ENCODE assay signal across 8 cellular contexts in the genomic region with DNA sequence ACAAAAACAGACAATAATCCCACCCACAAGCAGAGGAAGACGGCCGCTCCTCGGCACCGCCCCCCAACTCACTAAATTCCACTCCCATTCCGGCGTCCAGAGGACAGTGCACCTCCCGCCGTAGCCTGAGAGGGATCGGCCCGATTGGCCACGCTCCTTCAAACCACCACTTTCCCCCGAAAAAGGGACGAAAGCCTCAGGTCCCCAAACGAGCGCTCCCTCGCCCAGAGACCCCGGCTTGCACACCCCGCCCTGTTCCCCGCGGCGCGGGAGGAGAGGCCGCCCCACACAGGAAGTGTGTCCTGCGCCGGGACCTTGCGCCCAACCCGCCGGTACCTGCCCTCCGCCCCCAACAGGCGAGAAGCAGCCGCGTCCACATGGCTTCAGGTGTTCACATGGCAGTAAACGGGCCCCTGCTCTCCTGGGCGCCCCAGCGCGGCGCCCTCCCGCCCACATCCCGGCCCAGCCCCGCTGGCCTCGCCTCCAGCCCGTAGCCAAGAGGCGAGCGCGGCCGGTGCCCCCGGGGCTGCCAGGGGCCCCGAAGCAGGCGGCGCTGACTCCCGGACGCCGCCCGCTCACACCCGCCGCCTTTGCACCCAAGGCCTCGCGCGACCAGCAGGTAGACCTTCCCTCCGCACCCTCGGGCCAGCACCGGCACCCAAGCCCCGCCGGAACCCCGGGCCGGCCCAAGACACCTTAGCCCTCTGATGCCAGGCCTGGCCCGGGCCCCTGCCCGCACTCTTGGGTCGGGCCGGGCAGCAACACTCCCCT. TPM values are rescaled to one million over a fixed set of nuclear protein-coding genes. Genes with fewer than 3 reads are reported as not detected.
DNase-seq lines count a peak whose midpoint lies in the region; ATAC-seq, FAIRE-seq and TF ChIP-seq lines count a peak whose summit lies in the region.

No MANE protein-coding gene starts in this region.

- peak overlapping the region; percentile 65 to 73 for H3K4me3 ChIP-seq in SK-N-SH (ENCODE audit: low read depth in 2 of 2, low read length in 1 of 2)
- H3K4me3 ChIP-seq in right cardiac atrium (ENCODE audit: low read length) = peak overlapping the region; percentile 100
- peak overlapping the region; percentile 99 for H3K4me3 ChIP-seq in skeletal muscle cell (ENCODE audit: low read depth, low read length)

- no peak for TF ChIP-seq RAD21 in SK-N-SH (IDR thresholded peaks at IDR 0.05; ENCODE audit: low read length)

- peaks cover 52% of the 10 kb centered on the region for H3K79me2 ChIP-seq in SK-N-SH (ENCODE audit: insufficient read depth)

- intact Hi-C loops in right cardiac atrium (cut with DNase I) = no loop called here

- POLR2A ChIA-PET in SK-N-SH (lab: Yijun Ruan, JAX) = no interaction called here

- TF ChIP-seq CTCF in SK-N-SH (IDR thresholded peaks at IDR 0.05) = no peak

- H3K4me1 ChIP-seq in SK-N-SH (ENCODE audit: control insufficient read depth in 1 of 2, insufficient read depth in 2 of 2, low read depth in 1 of 2, low read length in 1 of 2) = peaks cover 0 to 2% of the 10 kb centered on the region in 2 experiments; a peak in 2 of 4 replicates
- no peaks in the 10 kb centered on the region for H3K4me1 ChIP-seq in right cardiac atrium (ENCODE audit: control insufficient read depth, insufficient read depth, low read length)

- FAIRE-seq in HTR-8/SVneo (lab: Jason Lieb, UNC) = no peak

- CTCF ChIA-PET in SK-N-SH (lab: Yijun Ruan, JAX) = no interaction called here

- no peak for TF ChIP-seq EP300 in SK-N-SH (IDR thresholded peaks at IDR 0.05; ENCODE audit: borderline replicate concordance in 1 of 2, low read depth in 1 of 2, low read length in 1 of 2)

- H4K20me1 ChIP-seq in SK-N-SH (ENCODE audit: insufficient read depth) = peaks cover 43% of the 10 kb centered on the region

- 0% methylated on average over 2 of the region's 70 CpGs for WGBS in SK-N-SH (ENCODE audit: low lambda C conversion rate)
- WGBS in right cardiac atrium = under 1% methylated on average over 70 of the region's 70 CpGs

- peak overlapping the region; percentile 71 for H3K9ac ChIP-seq in SK-N-SH

- ATAC-seq in GM21367 (IDR thresholded peaks at IDR 0.05; ENCODE audit: unreplicated experiment) (peak; percentile 36), right cardiac atrium (peak; percentile 63 to 66)

- H3K27me3 ChIP-seq in SK-N-SH (ENCODE audit: insufficient read depth) (no peaks in the 10 kb centered on the region), right cardiac atrium (ENCODE audit: control insufficient read depth, insufficient read depth) (no peaks in the 10 kb centered on the region)

- H3K9me3 ChIP-seq in SK-N-SH (no peaks in the 10 kb centered on the region), right cardiac atrium (ENCODE audit: control insufficient read depth, low read length) (no peaks in the 10 kb centered on the region)

- peak overlapping the region; percentile 73 for H3K4me2 ChIP-seq in SK-N-SH

- no peak overlapping the region for H2AFZ ChIP-seq in SK-N-SH (ENCODE audit: low read depth)

- DNase-seq in DMS153 treated with DMSO at 0.1 percent for 48 hours (lab: John Stamatoyannopoulos, UW; ENCODE audit: unreplicated experiment) (peak; percentile 42), HTR-8/SVneo (ENCODE audit: insufficient read length, low spot score) (peak; percentile 63), SK-N-SH (peak; percentile 62), right cardiac atrium (peak; percentile 37 to 73 (median 71)), skeletal muscle cell (ENCODE audit: low read depth) (no peak), cortex of kidney (lab: John Stamatoyannopoulos, UW) (no peak)
- peak; percentile 49 for DNase-seq in activated naive CD8-positive, alpha-beta T cell treated with anti-CD3 and anti-CD28 coated beads, Interleukin-2, amount 50 U/mL, for 16 hours (ENCODE audit: low read depth, low spot score)

- no peaks in the 10 kb centered on the region for H3K36me3 ChIP-seq in SK-N-SH (replicated peaks in 1 of 2; ENCODE audit: control insufficient read depth in 1 of 2, insufficient read depth in 2 of 2, low read length in 1 of 2)

- H3K9me2 ChIP-seq in SK-N-SH = no peaks in the 10 kb centered on the region

- peaks cover 3% of the 10 kb centered on the region for H3F3A ChIP-seq in SK-N-SH (replicated peaks; ENCODE audit: insufficient read depth)

- H3K27ac ChIP-seq in SK-N-SH (ENCODE audit: low read depth in 2 of 2, low read length in 1 of 2) (peak overlapping the region; percentile 49 to 68; a peak in 3 of 4 replicates), right cardiac atrium (ENCODE audit: low read length) (peak overlapping the region; percentile 71)

TF ChIP-seq in SK-N-SH, 30 proteins besides CTCF, POLR2A, EP300 and RAD21:
- TF ChIP-seq CHD2 (IDR thresholded peaks at IDR 0.05; ENCODE audit: low read length, partially characterized antibody) = no peak
- peak; percentile 13; the same call in 1 of the 2 replicates for TF ChIP-seq GATA2 (CRISPR knock-in tag; IDR thresholded peaks at IDR 0.05)
- TF ChIP-seq FOXJ3 (CRISPR knock-in tag; IDR thresholded peaks at IDR 0.05) = no peak
- TF ChIP-seq MXI1 (IDR thresholded peaks at IDR 0.05; ENCODE audit: low read depth, low read length) = peak; percentile 41

RNA-seq across cellular contexts. Expression of a gene that starts 0.9 kb away (rescaled TPM):
- polyA plus RNA-seq in SK-N-SH (2012; rRNA removed) (8.5 and 9.4 TPM in 2 replicates), right cardiac atrium (6.5 TPM)
- polyA plus RNA-seq in SK-N-SH (2012; cell fraction: cytosol; rRNA removed) = 5.1 and 7.1 TPM in 2 replicates
- 5.9 and 6.7 TPM in 2 replicates for polyA plus RNA-seq in SK-N-SH (2012; cell fraction: nucleus; rRNA removed)
- 10 to 100 TPM; 16.3 to 19.6 (median 17.9) TPM for total RNA-seq in right cardiac atrium

Comparison
In these comparisons a context has a peak if more than half of its experiments do, and no peak if none do; other contexts are left out.
1. DNase-seq: peak in DMS153 treated with DMSO at 0.1 percent for 48 hours (single experiment), HTR-8/SVneo (single experiment), SK-N-SH (single experiment), activated naive CD8-positive, alpha-beta T cell treated with anti-CD3 and anti-CD28 coated beads, Interleukin-2, amount 50 U/mL, for 16 hours (single experiment) and right cardiac atrium (3 of 3); none in skeletal muscle cell (single experiment) and cortex of kidney (single experiment).
2. Peak in every context shown above with its lines, with median percentiles within 50 percentile points of each other: H3K4me3 ChIP-seq.